Comparison of ENCODE assay signal across 1 cellular context in the genomic region with DNA sequence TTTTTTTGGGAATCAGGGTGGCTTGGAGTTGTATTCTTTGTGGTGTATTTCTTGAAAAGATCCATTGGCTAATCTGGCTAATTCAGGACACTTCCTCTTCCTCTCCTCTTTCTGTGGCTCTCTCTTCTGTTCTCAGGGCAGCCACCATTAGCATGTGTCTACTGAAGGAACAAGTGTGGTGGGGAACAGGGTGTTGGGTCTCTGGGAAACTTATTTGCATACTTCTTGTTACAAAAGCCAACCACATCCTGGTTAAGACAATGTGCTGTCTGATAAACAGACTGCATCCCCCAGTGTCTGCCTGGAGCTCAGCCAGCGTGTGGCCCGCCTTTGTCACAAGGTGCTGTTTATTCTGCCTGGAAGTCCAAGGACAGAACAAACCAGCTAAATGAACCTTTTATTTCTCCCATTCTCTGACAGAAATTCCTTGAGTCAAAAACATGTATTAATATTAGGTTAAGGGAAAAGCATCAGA.
TF ChIP-seq lines count a peak whose summit lies in the region.

No MANE protein-coding gene starts in this region.

TF ChIP-seq in GM12878, 131 proteins besides CTCF, POLR2A, EP300 and RAD21 (continued from another document):
- TF ChIP-seq, protein P1, sequence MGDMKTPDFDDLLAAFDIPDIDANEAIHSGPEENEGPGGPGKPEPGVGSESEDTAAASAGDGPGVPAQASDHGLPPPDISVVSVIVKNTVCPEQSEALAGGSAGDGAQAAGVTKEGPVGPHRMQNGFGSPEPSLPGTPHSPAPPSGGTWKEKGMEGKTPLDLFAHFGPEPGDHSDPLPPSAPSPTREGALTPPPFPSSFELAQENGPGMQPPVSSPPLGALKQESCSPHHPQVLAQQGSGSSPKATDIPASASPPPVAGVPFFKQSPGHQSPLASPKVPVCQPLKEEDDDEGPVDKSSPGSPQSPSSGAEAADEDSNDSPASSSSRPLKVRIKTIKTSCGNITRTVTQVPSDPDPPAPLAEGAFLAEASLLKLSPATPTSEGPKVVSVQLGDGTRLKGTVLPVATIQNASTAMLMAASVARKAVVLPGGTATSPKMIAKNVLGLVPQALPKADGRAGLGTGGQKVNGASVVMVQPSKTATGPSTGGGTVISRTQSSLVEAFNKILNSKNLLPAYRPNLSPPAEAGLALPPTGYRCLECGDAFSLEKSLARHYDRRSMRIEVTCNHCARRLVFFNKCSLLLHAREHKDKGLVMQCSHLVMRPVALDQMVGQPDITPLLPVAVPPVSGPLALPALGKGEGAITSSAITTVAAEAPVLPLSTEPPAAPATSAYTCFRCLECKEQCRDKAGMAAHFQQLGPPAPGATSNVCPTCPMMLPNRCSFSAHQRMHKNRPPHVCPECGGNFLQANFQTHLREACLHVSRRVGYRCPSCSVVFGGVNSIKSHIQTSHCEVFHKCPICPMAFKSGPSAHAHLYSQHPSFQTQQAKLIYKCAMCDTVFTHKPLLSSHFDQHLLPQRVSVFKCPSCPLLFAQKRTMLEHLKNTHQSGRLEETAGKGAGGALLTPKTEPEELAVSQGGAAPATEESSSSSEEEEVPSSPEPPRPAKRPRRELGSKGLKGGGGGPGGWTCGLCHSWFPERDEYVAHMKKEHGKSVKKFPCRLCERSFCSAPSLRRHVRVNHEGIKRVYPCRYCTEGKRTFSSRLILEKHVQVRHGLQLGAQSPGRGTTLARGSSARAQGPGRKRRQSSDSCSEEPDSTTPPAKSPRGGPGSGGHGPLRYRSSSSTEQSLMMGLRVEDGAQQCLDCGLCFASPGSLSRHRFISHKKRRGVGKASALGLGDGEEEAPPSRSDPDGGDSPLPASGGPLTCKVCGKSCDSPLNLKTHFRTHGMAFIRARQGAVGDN (IDR thresholded peaks at IDR 0.05): peak; percentile 53; the same call in 1 of the 2 replicates
- TF ChIP-seq ZNF384 (IDR thresholded peaks at IDR 0.05; ENCODE audit: borderline replicate concordance, low read depth, low read length) (no peak), STAT3 (IDR thresholded peaks at IDR 0.05; ENCODE audit: low read depth, low read length) (no peak), BMI1 (IDR thresholded peaks at IDR 0.05; ENCODE audit: borderline replicate concordance) (no peak), ATF7 (IDR thresholded peaks at IDR 0.05; ENCODE audit: low read depth) (peak; percentile 55), SIX5 (IDR thresholded peaks at IDR 0.05; ENCODE audit: low read depth, low read length, severe bottlenecking) (no peak), RFX5 (IDR thresholded peaks at IDR 0.05; ENCODE audit: low read depth, low read length) (no peak), CBX5 (IDR thresholded peaks at IDR 0.05; ENCODE audit: low read depth) (peak; percentile 82; the same call in 1 of the 2 replicates), RBBP5 (conservative IDR thresholded peaks at IDR 0.05) (no peak), MYB (IDR thresholded peaks at IDR 0.05; ENCODE audit: borderline replicate concordance, low read depth, low read length) (no peak), IRF4 (IDR thresholded peaks at IDR 0.05; ENCODE audit: low read depth, low read length) (no peak), FOS (IDR thresholded peaks at IDR 0.05; ENCODE audit: borderline replicate concordance, extremely low read depth, insufficient read length) (no peak), BRCA1 (IDR thresholded peaks at IDR 0.05; ENCODE audit: low read depth, low read length) (no peak), DPF2 (IDR thresholded peaks at IDR 0.05) (peak; percentile 70; the same call in 1 of the 2 replicates), TBL1XR1 (IDR thresholded peaks at IDR 0.05; ENCODE audit: low read depth, low read length) (no peak), NR2C2 (IDR thresholded peaks at IDR 0.05; ENCODE audit: borderline replicate concordance, control insufficient read depth, insufficient read length, low read depth) (no peak), KAT2A (conservative IDR thresholded peaks at IDR 0.05; ENCODE audit: control insufficient read depth, low read depth, low read length) (no peak), SMAD1 (IDR thresholded peaks at IDR 0.05; ENCODE audit: low read depth, partially characterized antibody) (no peak), KLF5 (IDR thresholded peaks at IDR 0.05; ENCODE audit: partially characterized antibody) (no peak), SIN3A (IDR thresholded peaks at IDR 0.05; ENCODE audit: low read depth, low read length) (no peak), HCFC1 (IDR thresholded peaks at IDR 0.05; ENCODE audit: low read length) (no peak), RUNX3 (IDR thresholded peaks at IDR 0.05; ENCODE audit: low read length) (peak; percentile 88), HDGF (IDR thresholded peaks at IDR 0.05) (no peak)
- TF ChIP-seq, protein P2, sequence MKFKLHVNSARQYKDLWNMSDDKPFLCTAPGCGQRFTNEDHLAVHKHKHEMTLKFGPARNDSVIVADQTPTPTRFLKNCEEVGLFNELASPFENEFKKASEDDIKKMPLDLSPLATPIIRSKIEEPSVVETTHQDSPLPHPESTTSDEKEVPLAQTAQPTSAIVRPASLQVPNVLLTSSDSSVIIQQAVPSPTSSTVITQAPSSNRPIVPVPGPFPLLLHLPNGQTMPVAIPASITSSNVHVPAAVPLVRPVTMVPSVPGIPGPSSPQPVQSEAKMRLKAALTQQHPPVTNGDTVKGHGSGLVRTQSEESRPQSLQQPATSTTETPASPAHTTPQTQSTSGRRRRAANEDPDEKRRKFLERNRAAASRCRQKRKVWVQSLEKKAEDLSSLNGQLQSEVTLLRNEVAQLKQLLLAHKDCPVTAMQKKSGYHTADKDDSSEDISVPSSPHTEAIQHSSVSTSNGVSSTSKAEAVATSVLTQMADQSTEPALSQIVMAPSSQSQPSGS (IDR thresholded peaks at IDR 0.05; ENCODE audit: low read length): peak; percentile 81
- TF ChIP-seq, protein P3, sequence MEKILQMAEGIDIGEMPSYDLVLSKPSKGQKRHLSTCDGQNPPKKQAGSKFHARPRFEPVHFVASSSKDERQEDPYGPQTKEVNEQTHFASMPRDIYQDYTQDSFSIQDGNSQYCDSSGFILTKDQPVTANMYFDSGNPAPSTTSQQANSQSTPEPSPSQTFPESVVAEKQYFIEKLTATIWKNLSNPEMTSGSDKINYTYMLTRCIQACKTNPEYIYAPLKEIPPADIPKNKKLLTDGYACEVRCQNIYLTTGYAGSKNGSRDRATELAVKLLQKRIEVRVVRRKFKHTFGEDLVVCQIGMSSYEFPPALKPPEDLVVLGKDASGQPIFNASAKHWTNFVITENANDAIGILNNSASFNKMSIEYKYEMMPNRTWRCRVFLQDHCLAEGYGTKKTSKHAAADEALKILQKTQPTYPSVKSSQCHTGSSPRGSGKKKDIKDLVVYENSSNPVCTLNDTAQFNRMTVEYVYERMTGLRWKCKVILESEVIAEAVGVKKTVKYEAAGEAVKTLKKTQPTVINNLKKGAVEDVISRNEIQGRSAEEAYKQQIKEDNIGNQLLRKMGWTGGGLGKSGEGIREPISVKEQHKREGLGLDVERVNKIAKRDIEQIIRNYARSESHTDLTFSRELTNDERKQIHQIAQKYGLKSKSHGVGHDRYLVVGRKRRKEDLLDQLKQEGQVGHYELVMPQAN (conservative IDR thresholded peaks at IDR 0.05): no peak
- TF ChIP-seq, protein P4, sequence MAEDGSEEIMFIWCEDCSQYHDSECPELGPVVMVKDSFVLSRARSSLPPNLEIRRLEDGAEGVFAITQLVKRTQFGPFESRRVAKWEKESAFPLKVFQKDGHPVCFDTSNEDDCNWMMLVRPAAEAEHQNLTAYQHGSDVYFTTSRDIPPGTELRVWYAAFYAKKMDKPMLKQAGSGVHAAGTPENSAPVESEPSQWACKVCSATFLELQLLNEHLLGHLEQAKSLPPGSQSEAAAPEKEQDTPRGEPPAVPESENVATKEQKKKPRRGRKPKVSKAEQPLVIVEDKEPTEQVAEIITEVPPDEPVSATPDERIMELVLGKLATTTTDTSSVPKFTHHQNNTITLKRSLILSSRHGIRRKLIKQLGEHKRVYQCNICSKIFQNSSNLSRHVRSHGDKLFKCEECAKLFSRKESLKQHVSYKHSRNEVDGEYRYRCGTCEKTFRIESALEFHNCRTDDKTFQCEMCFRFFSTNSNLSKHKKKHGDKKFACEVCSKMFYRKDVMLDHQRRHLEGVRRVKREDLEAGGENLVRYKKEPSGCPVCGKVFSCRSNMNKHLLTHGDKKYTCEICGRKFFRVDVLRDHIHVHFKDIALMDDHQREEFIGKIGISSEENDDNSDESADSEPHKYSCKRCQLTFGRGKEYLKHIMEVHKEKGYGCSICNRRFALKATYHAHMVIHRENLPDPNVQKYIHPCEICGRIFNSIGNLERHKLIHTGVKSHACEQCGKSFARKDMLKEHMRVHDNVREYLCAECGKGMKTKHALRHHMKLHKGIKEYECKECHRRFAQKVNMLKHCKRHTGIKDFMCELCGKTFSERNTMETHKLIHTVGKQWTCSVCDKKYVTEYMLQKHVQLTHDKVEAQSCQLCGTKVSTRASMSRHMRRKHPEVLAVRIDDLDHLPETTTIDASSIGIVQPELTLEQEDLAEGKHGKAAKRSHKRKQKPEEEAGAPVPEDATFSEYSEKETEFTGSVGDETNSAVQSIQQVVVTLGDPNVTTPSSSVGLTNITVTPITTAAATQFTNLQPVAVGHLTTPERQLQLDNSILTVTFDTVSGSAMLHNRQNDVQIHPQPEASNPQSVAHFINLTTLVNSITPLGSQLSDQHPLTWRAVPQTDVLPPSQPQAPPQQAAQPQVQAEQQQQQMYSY (CRISPR knock-in tag; IDR thresholded peaks at IDR 0.05): no peak
- TF ChIP-seq, protein P5, sequence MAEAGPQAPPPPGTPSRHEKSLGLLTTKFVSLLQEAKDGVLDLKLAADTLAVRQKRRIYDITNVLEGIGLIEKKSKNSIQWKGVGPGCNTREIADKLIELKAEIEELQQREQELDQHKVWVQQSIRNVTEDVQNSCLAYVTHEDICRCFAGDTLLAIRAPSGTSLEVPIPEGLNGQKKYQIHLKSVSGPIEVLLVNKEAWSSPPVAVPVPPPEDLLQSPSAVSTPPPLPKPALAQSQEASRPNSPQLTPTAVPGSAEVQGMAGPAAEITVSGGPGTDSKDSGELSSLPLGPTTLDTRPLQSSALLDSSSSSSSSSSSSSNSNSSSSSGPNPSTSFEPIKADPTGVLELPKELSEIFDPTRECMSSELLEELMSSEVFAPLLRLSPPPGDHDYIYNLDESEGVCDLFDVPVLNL (IDR thresholded peaks at IDR 0.05; ENCODE audit: low read depth, low read length): no peak
- TF ChIP-seq, protein P6, sequence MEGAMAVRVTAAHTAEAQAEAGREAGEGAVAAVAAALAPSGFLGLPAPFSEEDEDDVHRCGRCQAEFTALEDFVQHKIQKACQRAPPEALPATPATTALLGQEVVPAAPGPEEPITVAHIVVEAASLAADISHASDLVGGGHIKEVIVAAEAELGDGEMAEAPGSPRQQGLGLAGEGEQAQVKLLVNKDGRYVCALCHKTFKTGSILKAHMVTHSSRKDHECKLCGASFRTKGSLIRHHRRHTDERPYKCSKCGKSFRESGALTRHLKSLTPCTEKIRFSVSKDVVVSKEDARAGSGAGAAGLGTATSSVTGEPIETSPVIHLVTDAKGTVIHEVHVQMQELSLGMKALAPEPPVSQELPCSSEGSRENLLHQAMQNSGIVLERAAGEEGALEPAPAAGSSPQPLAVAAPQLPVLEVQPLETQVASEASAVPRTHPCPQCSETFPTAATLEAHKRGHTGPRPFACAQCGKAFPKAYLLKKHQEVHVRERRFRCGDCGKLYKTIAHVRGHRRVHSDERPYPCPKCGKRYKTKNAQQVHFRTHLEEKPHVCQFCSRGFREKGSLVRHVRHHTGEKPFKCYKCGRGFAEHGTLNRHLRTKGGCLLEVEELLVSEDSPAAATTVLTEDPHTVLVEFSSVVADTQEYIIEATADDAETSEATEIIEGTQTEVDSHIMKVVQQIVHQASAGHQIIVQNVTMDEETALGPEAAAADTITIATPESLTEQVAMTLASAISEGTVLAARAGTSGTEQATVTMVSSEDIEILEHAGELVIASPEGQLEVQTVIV (IDR thresholded peaks at IDR 0.05; ENCODE audit: borderline replicate concordance, partially characterized antibody): no peak
- TF ChIP-seq, protein P7, sequence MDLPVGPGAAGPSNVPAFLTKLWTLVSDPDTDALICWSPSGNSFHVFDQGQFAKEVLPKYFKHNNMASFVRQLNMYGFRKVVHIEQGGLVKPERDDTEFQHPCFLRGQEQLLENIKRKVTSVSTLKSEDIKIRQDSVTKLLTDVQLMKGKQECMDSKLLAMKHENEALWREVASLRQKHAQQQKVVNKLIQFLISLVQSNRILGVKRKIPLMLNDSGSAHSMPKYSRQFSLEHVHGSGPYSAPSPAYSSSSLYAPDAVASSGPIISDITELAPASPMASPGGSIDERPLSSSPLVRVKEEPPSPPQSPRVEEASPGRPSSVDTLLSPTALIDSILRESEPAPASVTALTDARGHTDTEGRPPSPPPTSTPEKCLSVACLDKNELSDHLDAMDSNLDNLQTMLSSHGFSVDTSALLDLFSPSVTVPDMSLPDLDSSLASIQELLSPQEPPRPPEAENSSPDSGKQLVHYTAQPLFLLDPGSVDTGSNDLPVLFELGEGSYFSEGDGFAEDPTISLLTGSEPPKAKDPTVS (IDR thresholded peaks at IDR 0.05; ENCODE audit: low read depth, low read length): no peak
